In the genomic region with DNA sequence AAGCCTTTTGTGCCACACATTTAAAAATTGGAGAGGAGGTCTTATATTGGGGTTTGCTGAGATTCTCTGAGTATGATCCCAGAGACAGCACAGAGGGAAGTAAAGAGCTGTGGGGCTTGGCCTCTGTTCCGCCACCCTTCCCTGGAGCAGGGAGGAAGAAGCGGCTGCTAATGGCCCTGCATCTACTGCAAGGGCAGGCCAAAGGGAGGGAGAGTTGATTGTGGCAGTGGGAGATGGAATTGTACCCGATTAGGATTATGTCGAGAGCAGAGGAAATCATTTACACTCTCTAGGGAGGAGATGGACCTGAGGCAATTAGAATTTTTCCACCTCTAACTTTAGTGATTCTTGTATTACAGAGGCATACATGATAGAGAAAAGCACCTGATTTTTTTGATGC, we compare ENCODE assay signal across 1 cellular context.
TF ChIP-seq lines count a peak whose summit lies in the region.

No MANE protein-coding gene starts in this region.

TF ChIP-seq in GM23338, 12 proteins besides CTCF, POLR2A, EP300 and RAD21 (continued from another document):
- TF ChIP-seq, protein P1, sequence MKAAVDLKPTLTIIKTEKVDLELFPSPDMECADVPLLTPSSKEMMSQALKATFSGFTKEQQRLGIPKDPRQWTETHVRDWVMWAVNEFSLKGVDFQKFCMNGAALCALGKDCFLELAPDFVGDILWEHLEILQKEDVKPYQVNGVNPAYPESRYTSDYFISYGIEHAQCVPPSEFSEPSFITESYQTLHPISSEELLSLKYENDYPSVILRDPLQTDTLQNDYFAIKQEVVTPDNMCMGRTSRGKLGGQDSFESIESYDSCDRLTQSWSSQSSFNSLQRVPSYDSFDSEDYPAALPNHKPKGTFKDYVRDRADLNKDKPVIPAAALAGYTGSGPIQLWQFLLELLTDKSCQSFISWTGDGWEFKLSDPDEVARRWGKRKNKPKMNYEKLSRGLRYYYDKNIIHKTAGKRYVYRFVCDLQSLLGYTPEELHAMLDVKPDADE (IDR thresholded peaks at IDR 0.05) = no peak
- TF ChIP-seq NANOG (IDR thresholded peaks at IDR 0.05; ENCODE audit: borderline replicate concordance) (no peak), CREB1 (CRISPR knock-in tag; IDR thresholded peaks at IDR 0.05; ENCODE audit: low read depth) (no peak), EZH2 (IDR thresholded peaks at IDR 0.05; ENCODE audit: low read depth, unreplicated experiment) (no peak), ZNF462 (CRISPR knock-in tag; IDR thresholded peaks at IDR 0.05) (no peak)
